8 cellular contexts compared by ENCODE assay signal in the genomic region with DNA sequence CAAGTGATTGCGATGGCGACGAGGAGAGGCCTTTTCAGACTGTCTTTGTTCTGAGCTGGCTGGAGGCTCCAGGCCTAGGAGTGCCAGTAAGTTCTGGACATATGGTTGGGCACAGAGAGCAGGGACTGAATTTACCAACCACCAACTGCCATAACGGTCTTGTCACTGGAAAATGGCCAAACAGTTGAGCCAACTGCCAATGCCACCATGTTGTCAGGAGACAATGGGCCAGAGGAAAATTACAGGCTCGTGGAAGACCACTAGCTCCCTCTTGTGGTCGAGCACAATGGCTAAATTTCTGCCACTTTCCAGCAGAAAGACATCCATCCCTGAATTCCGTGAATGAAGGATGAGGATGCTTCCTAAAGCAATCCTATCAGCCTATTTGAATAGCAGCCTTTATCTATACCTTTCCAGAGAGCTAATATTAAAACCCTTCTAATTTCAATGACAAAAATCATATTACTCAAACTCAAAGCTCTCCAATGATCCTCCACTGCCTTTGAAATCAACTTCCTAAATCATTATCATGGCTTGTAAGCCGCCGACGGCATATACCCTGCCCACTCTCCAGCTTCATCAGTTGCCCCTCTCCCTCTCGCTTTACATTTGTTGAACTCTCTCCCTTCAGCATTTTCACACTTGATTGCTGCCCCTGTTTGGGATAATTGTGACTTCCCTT.
A peak's percentile ranks its signal among the peaks of the same experiment; 100 is the strongest.
DNase-seq lines count a peak whose midpoint lies in the region; ATAC-seq lines count a peak whose summit lies in the region.

No MANE protein-coding gene starts in this region.

- DNase-seq in DMS53 treated with DMSO at 0.1 percent for 48 hours (lab: John Stamatoyannopoulos, UW; ENCODE audit: unreplicated experiment) (peak; percentile 3), SK-MEL-5 (ENCODE audit: low read depth, low spot score) (peak; percentile 77), caudate nucleus (lab: John Stamatoyannopoulos, UW) (peak in 57 of 61 donors; percentile 2 to 92 (median 45)), left colon (peak; percentile 26 to 31), substantia nigra (lab: John Stamatoyannopoulos, UW) (peak in 47 of 49 donors; percentile 5 to 90 (median 60))
- DNase-seq in Jurkat, Clone E6-1 (ENCODE audit: low read depth, low spot score) = peak; percentile 10

- no peak overlapping the region for H3K4me3 ChIP-seq in Jurkat, Clone E6-1 (ENCODE audit: low read length)

- intact Hi-C loops in left colon (cut with DNase I, micrococcal nuclease) = loop anchor here in 1 of 2 donors (5.0 kb wide), 1 partner anchor 1509 kb away; no protein-coding TSS in a partner anchor

- peak overlapping the region; percentile 83 for H3K27ac ChIP-seq in caudate nucleus (ENCODE audit: low read depth, low read length)
- no peak overlapping the region for H3K27ac ChIP-seq in substantia nigra (ENCODE audit: low read depth, low read length, poor library complexity, severe bottlenecking)

- in situ Hi-C loops in SK-MEL-5 (cut with HindIII; ENCODE audit: low pct_unique_long_range_greater_than_20kb, low sequenced_read_pairs) = no loop called here

- ATAC-seq in left colon = peak; percentile 58
- no peak for ATAC-seq in GM19324 (IDR thresholded peaks at IDR 0.05; ENCODE audit: low FRiP score, unreplicated experiment)
- no peak for ATAC-seq in GM18870 (IDR thresholded peaks at IDR 0.05; ENCODE audit: unreplicated experiment)

Comparison
In these comparisons a context has a peak if more than half of its experiments do, and no peak if none do; other contexts are left out.
1. DNase-seq: peak in every context shown above with its lines; median percentile 77 in SK-MEL-5; 60 in substantia nigra; 45 in caudate nucleus; 28 in left colon; 10 in Jurkat, Clone E6-1; 3 in DMS53 treated with DMSO at 0.1 percent for 48 hours.